Comparison of ENCODE assay signal across 21 cellular contexts in the genomic region with DNA sequence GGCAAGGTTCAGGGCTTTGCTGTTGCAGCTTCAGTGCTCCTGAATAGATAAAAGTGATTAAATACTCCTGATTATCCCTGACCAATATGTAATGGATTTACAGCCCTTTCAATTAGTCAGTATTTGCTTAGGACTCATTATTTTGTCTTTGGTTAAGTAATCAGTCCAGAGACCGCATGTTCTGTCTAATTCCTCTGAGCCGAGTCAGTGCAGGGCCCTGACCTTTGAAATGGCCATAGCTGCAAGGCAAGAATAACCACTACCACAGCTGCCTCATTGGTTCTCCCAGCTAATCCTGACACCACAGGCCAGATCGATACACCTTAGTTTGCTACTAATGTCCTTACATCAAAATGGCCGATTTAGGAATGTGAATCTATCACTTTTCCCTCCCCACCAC.
A peak's percentile ranks its signal among the peaks of the same experiment; 100 is the strongest.
DNase-seq lines count a peak whose midpoint lies in the region; ATAC-seq, FAIRE-seq and TF ChIP-seq lines count a peak whose summit lies in the region.
"Had no signal": no experiment of that assay in that cellular context is flagged by ENCODE, and none has a peak within 500 bp of the region (broad histone marks: within the 10 kb centered on the region; RNA-seq: fewer than 3 reads in every experiment).

No MANE protein-coding gene starts in this region.

- DNase-seq in DMS53 (lab: John Stamatoyannopoulos, UW) (peak; percentile 50), DMS53 treated with DMSO at 0.1 percent for 48 hours (lab: John Stamatoyannopoulos, UW; ENCODE audit: unreplicated experiment) (no peak), PC-3 (peak; percentile 41), islet precursor cell (peak; percentile 78), small intestine (peak; percentile 86), ureter (ENCODE audit: low spot score) (no peak), G401 (ENCODE audit: low spot score) (no peak)
- DNase-seq in effector memory CD4-positive, alpha-beta T cell = no peak
- DNase-seq: activated CD4-positive, alpha-beta memory T cell treated with anti-CD3 and anti-CD28 coated beads, Interleukin-2, amount 10 ng/mL, durations not matched to agents 7 days and 5 days; activated naive CD8-positive, alpha-beta T cell treated with anti-CD3 and anti-CD28 coated beads, Interleukin-2, amount 10 ng/mL, durations not matched to agents 7 days and 5 days; activated T-cell treated with anti-CD3 and anti-CD28 coated beads, Interleukin-2, amount 50 U/mL, for 48 hours; DMS79 treated with DMSO at 0.1 percent for 48 hours; effector CD8-positive, alpha-beta T cell; Kasumi-1; left lung; OCI-M1; stimulated activated CD4-positive, alpha-beta T cell treated with anti-CD3 and anti-CD28 coated beads, Interleukin-12 subunit alpha, Interleukin-12 subunit beta, amount 100 ng/mL, for 4 hours; stimulated activated naive CD4-positive, alpha-beta T cell treated with Interleukin-2 at 50 U/mL for 16 hours; upper lobe of left lung had no signal

- H3K4me1 ChIP-seq in PC-3 (ENCODE audit: insufficient read depth, low read length) (peaks cover 12% of the 10 kb centered on the region; the same call in 1 of the 2 replicates), small intestine (ENCODE audit: control insufficient read depth in 2 of 2, insufficient read depth in 1 of 2, low read depth in 1 of 2, low read length in 1 of 2) (peaks cover 2 to 3% of the 10 kb centered on the region in 2 donors)
- no peaks in the 10 kb centered on the region for H3K4me1 ChIP-seq in effector memory CD4-positive, alpha-beta T cell (ENCODE audit: control insufficient read depth, insufficient read depth, low read length, poor library complexity, severe bottlenecking)
- H3K4me1 ChIP-seq: left lung, prostate gland, upper lobe of left lung had no signal

- no TSS peak for BruUV-seq in PC-3 (replicated peaks; lab: Mats Ljungman, UMichigan)

- intact Hi-C loops in PC-3 (cut with micrococcal nuclease) = no loop called here

- H3K4me2 ChIP-seq in PC-3 (ENCODE audit: low read length) = no peak overlapping the region

- H3K9me3 ChIP-seq in PC-3 (ENCODE audit: low read length) (no peaks in the 10 kb centered on the region), small intestine (ENCODE audit: control insufficient read depth, low read depth) (no peaks in the 10 kb centered on the region)
- no peaks in the 10 kb centered on the region for H3K9me3 ChIP-seq in effector memory CD4-positive, alpha-beta T cell (ENCODE audit: control insufficient read depth, low read length)
- H3K9me3 ChIP-seq: left lung, prostate gland, upper lobe of left lung had no signal

- no peak for FAIRE-seq in small intestine (lab: Jason Lieb, UNC)

- H3K79me2 ChIP-seq in PC-3 (ENCODE audit: low read length) = no peaks in the 10 kb centered on the region

- H3K27me3 ChIP-seq in PC-3 (ENCODE audit: low read length) = no peaks in the 10 kb centered on the region
- no peaks in the 10 kb centered on the region for H3K27me3 ChIP-seq in small intestine (ENCODE audit: control insufficient read depth in 2 of 2, insufficient read depth in 2 of 2, low read length in 2 of 2)
- no peaks in the 10 kb centered on the region for H3K27me3 ChIP-seq in effector memory CD4-positive, alpha-beta T cell (replicated peaks; ENCODE audit: control insufficient read depth, insufficient read depth, low read length, poor library complexity, severe bottlenecking)
- H3K27me3 ChIP-seq: left lung, upper lobe of left lung had no signal

- H2AFZ ChIP-seq in PC-3 (ENCODE audit: low read length) = no peak overlapping the region

- CTCF ChIA-PET in PC-3 (lab: Charles Lee) = no interaction called here

- no peaks in the 10 kb centered on the region for H4K20me1 ChIP-seq in PC-3 (ENCODE audit: low read length)

- TF ChIP-seq CTCF in PC-3 (conservative IDR thresholded peaks at IDR 0.05; ENCODE audit: low read depth, low read length) = no peak

- no peaks in the 10 kb centered on the region for H3F3A ChIP-seq in PC-3 (ENCODE audit: low read length, unreplicated experiment)

- 28 to 60% (median 55%) methylated on average over 4 of the region's 4 CpGs for WGBS in small intestine, 3 donors

- H3K9ac ChIP-seq in PC-3 (ENCODE audit: low read length) = no peak overlapping the region

- H3K36me3 ChIP-seq in PC-3 (ENCODE audit: low read depth, low read length) (no peaks in the 10 kb centered on the region), small intestine (ENCODE audit: control insufficient read depth in 2 of 2, insufficient read depth in 2 of 2, low read length in 2 of 2) (peaks cover 0 to under 1% of the 10 kb centered on the region in 2 donors)
- H3K36me3 ChIP-seq in effector memory CD4-positive, alpha-beta T cell (ENCODE audit: control insufficient read depth, insufficient read depth, low read length) = no peaks in the 10 kb centered on the region
- H3K36me3 ChIP-seq: left lung, prostate gland, upper lobe of left lung had no signal

- POLR2A ChIA-PET in PC-3 (lab: Charles Lee; ENCODE audit: unreplicated experiment) = no interaction called here

- H3K4me3 ChIP-seq in PC-3 (ENCODE audit: low read length) = no peak overlapping the region
- H3K4me3 ChIP-seq in small intestine (ENCODE audit: low read depth in 1 of 2, low read length in 2 of 2) = no peak overlapping the region
- no peak overlapping the region for H3K4me3 ChIP-seq in effector memory CD4-positive, alpha-beta T cell (ENCODE audit: insufficient read depth, low read depth, low read length, poor library complexity, severe bottlenecking)
- H3K4me3 ChIP-seq: left lung, prostate gland, upper lobe of left lung had no signal

- H3K9me2 ChIP-seq in PC-3 (replicated peaks; ENCODE audit: low read length) = no peaks in the 10 kb centered on the region

- peak; percentile 63 for ATAC-seq in PC-3
- ATAC-seq: left lung had no signal

- no peak overlapping the region for H3K27ac ChIP-seq in PC-3 (ENCODE audit: low read length)
- H3K27ac ChIP-seq in small intestine (ENCODE audit: low read depth in 1 of 2, low read length in 1 of 2) = no peak overlapping the region
- no peak overlapping the region for H3K27ac ChIP-seq in effector memory CD4-positive, alpha-beta T cell (ENCODE audit: insufficient read depth, low read length, poor library complexity, severe bottlenecking)
- H3K27ac ChIP-seq: 22Rv1, left lung, prostate gland, upper lobe of left lung had no signal

- in situ Hi-C loops in G401 (cut with HindIII; ENCODE audit: low sequenced_read_pairs) = no loop called here

Comparison
In these comparisons a context has a peak if more than half of its experiments do, and no peak if none do; other contexts are left out.
1. DNase-seq: peak in DMS53 (single experiment), PC-3 (single experiment), islet precursor cell (single experiment) and small intestine (single experiment); none in DMS53 treated with DMSO at 0.1 percent for 48 hours (single experiment), ureter (single experiment), effector memory CD4-positive, alpha-beta T cell (0 of 3) and G401 (single experiment).